In genomic region chrX:110381216-110381615, GRCh38 we compare ENCODE assay signal across 17 cellular contexts. TPM values are rescaled to one million over a fixed set of nuclear protein-coding genes. Genes with fewer than 3 reads are reported as not detected.
"Had no signal": no experiment of that assay in that cellular context is flagged by ENCODE, and none has a peak within 500 bp of the region (broad histone marks: within the 10 kb centered on the region; RNA-seq: fewer than 3 reads in every experiment).

No MANE protein-coding gene starts in this region.

- H3K4me3 ChIP-seq: gastrocnemius medialis, heart right ventricle, left ventricle myocardium inferior, neural progenitor cell, pancreas, right atrium auricular region, smooth muscle cell, thyroid gland had no signal

- H3K27ac ChIP-seq: gastrocnemius medialis, heart right ventricle, left ventricle myocardium inferior, neural progenitor cell, pancreas, right atrium auricular region, thyroid gland, VCaP had no signal

- ATAC-seq: activated CD8-positive, alpha-beta T cell treated with anti-CD3 and anti-CD28 coated beads for 36 hours; esophagus mucosa; gastrocnemius medialis; heart right ventricle; pancreas had no signal

- H3K36me3 ChIP-seq: gastrocnemius medialis, heart right ventricle, left ventricle myocardium inferior, neural progenitor cell, pancreas, right atrium auricular region, thyroid gland had no signal

- DNase-seq: activated CD4-positive, alpha-beta T cell treated with anti-CD3 and anti-CD28 coated beads for 4 hours; activated CD8-positive, alpha-beta memory T cell treated with anti-CD3 and anti-CD28 coated beads, Interleukin-2, amount 50 U/mL, for 48 hours; activated CD8-positive, alpha-beta T cell treated with anti-CD3 and anti-CD28 coated beads for 36 hours; activated naive CD4-positive, alpha-beta T cell; gastrocnemius medialis; heart right ventricle; kidney; left ventricle myocardium inferior; pancreas; T-helper 1 cell; thyroid gland had no signal

- H3K4me1 ChIP-seq: gastrocnemius medialis, left ventricle myocardium inferior, neural progenitor cell, pancreas, right atrium auricular region, thyroid gland had no signal

- H3K27me3 ChIP-seq: gastrocnemius medialis, neural progenitor cell, right atrium auricular region, thyroid gland had no signal

RNA-seq across cellular contexts. Expression of gene RTL9, which starts 22.6 kb away (rescaled TPM):
- total RNA-seq: activated CD8-positive, alpha-beta T cell treated with anti-CD3 and anti-CD28 coated beads for 36 hours; activated T-helper 1 cell treated with anti-CD3 and anti-CD28 coated beads, Interleukin-12 subunit alpha, Interleukin-12 subunit beta, Interleukin-2, Interleukin-4 antibody, amounts not matched to agents 30 ng/mL and 10 ng/mL and 1 ng/mL, durations not matched to agents 14 hours and 24 hours and 36 hours; esophagus mucosa; kidney had no signal
- polyA plus RNA-seq: smooth muscle cell had no signal
